14 cellular contexts compared by ENCODE assay signal in the genomic region with DNA sequence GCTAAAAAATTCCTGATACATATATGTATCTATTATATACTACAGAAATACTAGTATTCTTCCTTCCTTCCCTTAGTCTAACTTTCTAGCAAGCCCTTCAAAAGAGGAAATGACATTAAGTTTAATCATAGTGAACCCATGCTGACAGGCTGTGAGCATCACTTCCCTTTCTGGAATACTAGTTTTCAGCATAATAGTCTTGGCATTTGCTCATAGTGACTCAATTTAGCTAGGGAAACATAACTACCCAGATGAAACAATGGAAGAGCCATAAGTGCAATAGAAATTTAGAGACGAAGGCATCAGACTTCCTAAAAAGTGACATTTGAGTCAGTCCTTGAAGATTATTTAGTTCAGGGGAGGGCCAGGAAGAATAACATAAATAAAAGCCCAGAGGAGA.
DNase-seq lines count a peak whose midpoint lies in the region; ATAC-seq, FAIRE-seq and TF ChIP-seq lines count a peak whose summit lies in the region.
"Had no signal": no experiment of that assay in that cellular context is flagged by ENCODE, and none has a peak within 500 bp of the region (broad histone marks: within the 10 kb centered on the region; RNA-seq: fewer than 3 reads in every experiment).

No MANE protein-coding gene starts in this region.

- H3K4me3 ChIP-seq in bronchial epithelial cell (ENCODE audit: low read depth, low read length) (no peak overlapping the region), mesenchymal stem cell (ENCODE audit: insufficient read depth in 1 of 2, low read depth in 1 of 2, low read length in 2 of 2) (no peak overlapping the region)
- H3K4me3 ChIP-seq: gastrocnemius medialis had no signal

- H3K4me1 ChIP-seq in mesenchymal stem cell (ENCODE audit: control insufficient read depth, insufficient read depth, low read depth, low read length), result no peaks in the 10 kb centered on the region
- H3K4me1 ChIP-seq: gastrocnemius medialis had no signal

- peak overlapping the region; percentile 33 for H3K27ac ChIP-seq in mesenchymal stem cell (ENCODE audit: low read length, poor library complexity, severe bottlenecking)
- H3K27ac ChIP-seq: gastrocnemius medialis, neutrophil had no signal

- H2BK5ac ChIP-seq in mesenchymal stem cell (ENCODE audit: low read depth, low read length, poor library complexity, severe bottlenecking), result no peak overlapping the region

- H3K14ac ChIP-seq in mesenchymal stem cell (ENCODE audit: low read length in 2 of 2), result no peak overlapping the region

- H3K23ac ChIP-seq in mesenchymal stem cell (ENCODE audit: low read length in 2 of 2), result no peak overlapping the region

- H2AFZ ChIP-seq in mesenchymal stem cell (ENCODE audit: low read depth, low read length), result no peak overlapping the region

- H3K36me3 ChIP-seq in bronchial epithelial cell (ENCODE audit: control insufficient read depth, insufficient read depth, low read length), result no peaks in the 10 kb centered on the region
- no peaks in the 10 kb centered on the region for H3K36me3 ChIP-seq in mesenchymal stem cell (ENCODE audit: control insufficient read depth in 1 of 2, insufficient read depth in 2 of 2, low read depth in 1 of 2, low read length in 2 of 2)
- H3K36me3 ChIP-seq: gastrocnemius medialis, neutrophil had no signal

- DNase-seq in Ammon's horn (ENCODE audit: low spot score) (peak; percentile 10), NCI-H226 (peak; percentile 76), bronchial epithelial cell (ENCODE audit: low read depth) (peak; percentile 93), mesenchymal stem cell (no peak), RPMI8226 (no peak), NCI-H69 (lab: John Stamatoyannopoulos, UW) (no peak), NAMALWA (ENCODE audit: low spot score) (no peak)
- DNase-seq: activated CD4-positive, alpha-beta memory T cell treated with anti-CD3 and anti-CD28 coated beads for 36 hours; gastrocnemius medialis; NCI-H1417; NCI-H774; T-helper 2 cell had no signal

- no peaks in the 10 kb centered on the region for H3K9me3 ChIP-seq in mesenchymal stem cell (ENCODE audit: control insufficient read depth, low read length)
- H3K9me3 ChIP-seq: gastrocnemius medialis, neutrophil had no signal

- H2BK12ac ChIP-seq in mesenchymal stem cell (ENCODE audit: low read length in 2 of 2), result no peak overlapping the region

- ATAC-seq in GM21717 (IDR thresholded peaks at IDR 0.05; ENCODE audit: unreplicated experiment), result no peak
- ATAC-seq: gastrocnemius medialis had no signal

- no peaks in the 10 kb centered on the region for H3K79me1 ChIP-seq in mesenchymal stem cell (replicated peaks; ENCODE audit: low read length, poor library complexity, severe bottlenecking)

- no peak overlapping the region for H3K4ac ChIP-seq in mesenchymal stem cell (ENCODE audit: low read depth in 1 of 2, low read length in 2 of 2)

- H3K9ac ChIP-seq in mesenchymal stem cell (ENCODE audit: low read length), result peak overlapping the region; percentile 65

- no peak overlapping the region for H2BK15ac ChIP-seq in mesenchymal stem cell (ENCODE audit: low read depth, poor library complexity, severe bottlenecking)

- no peak overlapping the region for H2BK120ac ChIP-seq in mesenchymal stem cell (ENCODE audit: low read depth, low read length)

- no peak overlapping the region for H4K8ac ChIP-seq in mesenchymal stem cell (ENCODE audit: low read length)

- H3K27me3 ChIP-seq in bronchial epithelial cell (ENCODE audit: control insufficient read depth, insufficient read depth, low read length) (no peaks in the 10 kb centered on the region), mesenchymal stem cell (ENCODE audit: control insufficient read depth in 1 of 2, insufficient read depth in 1 of 2, low read length in 2 of 2) (no peaks in the 10 kb centered on the region)
- H3K27me3 ChIP-seq: gastrocnemius medialis, neutrophil had no signal

- H3K4me2 ChIP-seq in mesenchymal stem cell (ENCODE audit: low read length, poor library complexity, severe bottlenecking), result no peak overlapping the region

- 28% methylated on average over 1 of the region's 1 CpG for WGBS in mesenchymal stem cell

- FAIRE-seq in bronchial epithelial cell (lab: Jason Lieb, UNC), result no peak

- no peak for TF ChIP-seq CTCF in bronchial epithelial cell (IDR thresholded peaks at IDR 0.05; ENCODE audit: insufficient read depth, low read length, severe bottlenecking)

- H2AK5ac ChIP-seq in mesenchymal stem cell (ENCODE audit: low read length, severe bottlenecking), result no peak overlapping the region

- H4K91ac ChIP-seq in mesenchymal stem cell (ENCODE audit: low read length), result no peak overlapping the region

- no peak overlapping the region for H3K18ac ChIP-seq in mesenchymal stem cell (ENCODE audit: low read depth in 1 of 2, low read length in 2 of 2)

Comparison
In these comparisons a context has a peak if more than half of its experiments do, and no peak if none do; other contexts are left out.
1. DNase-seq: peak in Ammon's horn (single experiment), NCI-H226 (single experiment) and bronchial epithelial cell (single experiment); none in mesenchymal stem cell (single experiment), RPMI8226 (single experiment), NCI-H69 (single experiment) and NAMALWA (single experiment).